Comparison of ENCODE assay signal across 22 cellular contexts in the genomic region with DNA sequence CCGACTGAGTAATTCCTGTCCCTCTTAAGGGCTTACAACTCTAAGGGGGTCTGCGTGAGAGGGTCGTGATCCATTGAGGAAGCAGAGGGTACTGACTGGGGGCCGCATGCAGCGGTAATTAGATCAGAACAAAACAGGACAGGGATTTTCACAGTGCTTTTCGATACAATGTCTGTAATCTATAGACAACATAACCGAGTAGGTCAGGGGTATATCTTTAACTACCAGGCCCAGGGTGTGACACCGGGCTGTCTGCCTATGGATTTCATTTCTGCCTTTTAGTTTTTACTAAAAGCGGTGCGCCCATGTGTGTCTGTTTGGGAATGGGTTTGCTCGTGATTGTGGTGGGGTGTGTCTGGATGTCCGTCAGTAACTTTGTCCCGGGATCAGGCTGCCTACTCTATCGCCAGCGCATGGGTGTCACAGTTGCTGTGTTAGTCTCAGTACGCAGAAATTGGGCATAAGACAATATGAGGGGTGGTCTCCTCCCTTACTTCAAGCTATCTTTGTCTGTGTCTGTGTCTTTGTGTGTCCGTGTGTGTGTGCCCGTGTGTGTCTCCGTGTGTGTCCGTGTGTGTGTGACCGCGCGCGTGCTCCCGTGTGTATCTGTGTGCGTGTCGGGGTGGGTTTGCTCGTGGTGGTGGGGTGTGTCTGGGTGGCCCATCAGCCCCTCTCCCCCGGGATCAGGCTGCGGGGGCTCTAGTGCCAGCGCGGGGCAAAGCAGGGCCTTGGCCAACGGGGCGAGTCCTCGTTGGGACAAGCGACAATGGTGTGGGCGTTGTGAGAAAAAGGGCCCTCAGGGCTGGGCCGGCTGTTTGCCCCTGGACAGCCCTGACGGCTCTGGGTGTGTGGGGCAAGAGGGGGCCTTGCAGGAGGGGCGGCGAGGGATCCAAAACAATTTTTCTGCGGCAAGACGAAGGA. TPM values are rescaled to one million over a fixed set of nuclear protein-coding genes. Genes with fewer than 3 reads are reported as not detected.
DNase-seq lines count a peak whose midpoint lies in the region; ATAC-seq and TF ChIP-seq lines count a peak whose summit lies in the region.
"Had no signal": no experiment of that assay in that cellular context is flagged by ENCODE, and none has a peak within 500 bp of the region (broad histone marks: within the 10 kb centered on the region; RNA-seq: fewer than 3 reads in every experiment).

No MANE protein-coding gene starts in this region.

- no peak for DNase-seq in left ventricle myocardium inferior
- no peak for DNase-seq in cardiac septum (ENCODE audit: low spot score)
- no peak for DNase-seq in WTC11 (ENCODE audit: low spot score)
- peak; percentile 3 for DNase-seq in left kidney (ENCODE audit: low read depth, low spot score)
- DNase-seq in foreskin keratinocyte, result no peak
- no peak for DNase-seq in activated CD4-positive, CD25-positive, alpha-beta regulatory T cell treated with anti-CD3 and anti-CD28 coated beads, Interleukin-2, amount 50 U/mL, for 72 hours
- DNase-seq: AML-193; amygdala; NCI-H1694 treated with DMSO at 0.1 percent for 48 hours; NCI-H345; NK-92 treated with Interleukin-12 subunit alpha and Interleukin-12 subunit beta, amount 100 ng/mL, for 24 hours; nucleus accumbens; RPMI8226; stimulated activated CD4-positive, alpha-beta T cell treated with anti-CD3 and anti-CD28 coated beads, Interleukin-4, amount 100 ng/mL, for 24 hours; stimulated activated CD8-positive, alpha-beta memory T cell treated with anti-CD3 and anti-CD28 coated beads, Interleukin-4, amount 100 ng/mL, for 48 hours; SW 1271 had no signal

- H3K9me3 Mint-ChIP-seq in WTC11, result peaks cover 15% of the 10 kb centered on the region
- H3K9me3 Mint-ChIP-seq in stimulated activated memory B cell treated with anti-CD40 and anti-IgM and Interleukin-4, amounts not matched to agents 10 μg/mL and 1 μg/mL and 100 μg/mL, for 72 hours, result peaks cover 14% of the 10 kb centered on the region

- H3K27ac Mint-ChIP-seq in WTC11, result no peak overlapping the region
- H3K27ac Mint-ChIP-seq in stimulated activated memory B cell treated with anti-CD40 and anti-IgM and Interleukin-4, amounts not matched to agents 10 μg/mL and 1 μg/mL and 100 μg/mL, for 72 hours, result no peak overlapping the region
- H3K27ac Mint-ChIP-seq: memory B cell had no signal

- no peaks in the 10 kb centered on the region for H3K36me3 ChIP-seq in left ventricle myocardium inferior
- H3K36me3 ChIP-seq: gastroesophageal sphincter, tibial nerve had no signal

- TF ChIP-seq CTCF in left ventricle myocardium inferior (IDR thresholded peaks at IDR 0.05; ENCODE audit: borderline replicate concordance), result no peak
- TF ChIP-seq CTCF in WTC11 (IDR thresholded peaks at IDR 0.05), result no peak
- no peak for TF ChIP-seq CTCF in foreskin keratinocyte (conservative IDR thresholded peaks at IDR 0.05)

- POLR2A ChIA-PET in WTC11 (lab: Charles Lee), result no interaction called here

- H3K4me1 Mint-ChIP-seq in WTC11, result peaks cover 26% of the 10 kb centered on the region
- H3K4me1 Mint-ChIP-seq in stimulated activated memory B cell treated with anti-CD40 and anti-IgM and Interleukin-4, amounts not matched to agents 10 μg/mL and 1 μg/mL and 100 μg/mL, for 72 hours, result peaks cover 44% of the 10 kb centered on the region

- H3K27ac ChIP-seq in left ventricle myocardium inferior (replicated peaks), result no peak overlapping the region
- H3K27ac ChIP-seq in foreskin keratinocyte, result no peak overlapping the region
- H3K27ac ChIP-seq: gastroesophageal sphincter, tibial nerve had no signal

- H3K4me3 ChIP-seq in left ventricle myocardium inferior, result peak overlapping the region; percentile 41
- H3K4me3 ChIP-seq: gastroesophageal sphincter, tibial nerve had no signal

- peaks cover 44% of the 10 kb centered on the region for H3K4me1 ChIP-seq in left ventricle myocardium inferior
- no peaks in the 10 kb centered on the region for H3K4me1 ChIP-seq in foreskin keratinocyte

- no peak for ATAC-seq in WTC11
- no peak for ATAC-seq in stimulated activated memory B cell treated with anti-CD40 and anti-IgM and Interleukin-4, amounts not matched to agents 10 μg/mL and 1 μg/mL and 100 μg/mL, for 72 hours
- no peak for ATAC-seq in foreskin keratinocyte
- ATAC-seq in GM18861 (IDR thresholded peaks at IDR 0.05; ENCODE audit: unreplicated experiment), result no peak
- ATAC-seq: gastroesophageal sphincter had no signal

- H3K27me3 Mint-ChIP-seq in WTC11 (ENCODE audit: low read depth), result peaks cover 96% of the 10 kb centered on the region
- peaks cover 78% of the 10 kb centered on the region for H3K27me3 Mint-ChIP-seq in stimulated activated memory B cell treated with anti-CD40 and anti-IgM and Interleukin-4, amounts not matched to agents 10 μg/mL and 1 μg/mL and 100 μg/mL, for 72 hours

- peak overlapping the region; percentile 68 for H3K4me3 Mint-ChIP-seq in WTC11
- peak overlapping the region; percentile 27 for H3K4me3 Mint-ChIP-seq in stimulated activated memory B cell treated with anti-CD40 and anti-IgM and Interleukin-4, amounts not matched to agents 10 μg/mL and 1 μg/mL and 100 μg/mL, for 72 hours

- intact Hi-C loops in left ventricle myocardium inferior (cut with micrococcal nuclease) (no loop called here), cardiac septum (cut with DNase I) (no loop called here)

- H3K9me3 ChIP-seq in left ventricle myocardium inferior (replicated peaks), result peaks cover 8% of the 10 kb centered on the region
- H3K9me3 ChIP-seq: gastroesophageal sphincter had no signal

- peaks cover 47% of the 10 kb centered on the region for H3K36me3 Mint-ChIP-seq in WTC11
- peaks cover 10% of the 10 kb centered on the region for H3K36me3 Mint-ChIP-seq in stimulated activated memory B cell treated with anti-CD40 and anti-IgM and Interleukin-4, amounts not matched to agents 10 μg/mL and 1 μg/mL and 100 μg/mL, for 72 hours

- H3K27me3 ChIP-seq in left ventricle myocardium inferior (ENCODE audit: low read depth), result peaks cover 100% of the 10 kb centered on the region
- H3K27me3 ChIP-seq in foreskin keratinocyte, result peaks cover 81% of the 10 kb centered on the region

- CTCF ChIA-PET in WTC11 (lab: Charles Lee), result no interaction called here

TF ChIP-seq in WTC11, 78 proteins besides CTCF, POLR2A, EP300 and RAD21:
- no peak for TF ChIP-seq GTF2I (CRISPR knock-in tag; conservative IDR thresholded peaks at IDR 0.05)

RNA-seq across cellular contexts. Expression of gene FRG2, which starts 10.4 kb away (rescaled TPM):
- total RNA-seq in left ventricle myocardium inferior, result not detected
- total RNA-seq in cardiac septum, result not detected
- total RNA-seq in WTC11 (2021), result not detected in 3 replicates
- total RNA-seq in foreskin keratinocyte, result not detected in 2 replicates
- not detected in 2 replicates for polyA plus RNA-seq in foreskin keratinocyte
- total RNA-seq: gastroesophageal sphincter, tibial nerve had no signal

RNA-seq across cellular contexts. Expression of gene DBET, which starts 47.7 kb away (rescaled TPM):
- total RNA-seq in left ventricle myocardium inferior (not detected), cardiac septum (0.05 TPM), WTC11 (2021) (0.09 to 0.24 TPM (median 0.18 TPM) in 3 replicates), foreskin keratinocyte (not detected in 2 replicates)
- not detected in 2 replicates for polyA plus RNA-seq in foreskin keratinocyte
- total RNA-seq: gastroesophageal sphincter, M059J, tibial nerve had no signal
